1 cellular context compared by ENCODE assay signal in the genomic region with DNA sequence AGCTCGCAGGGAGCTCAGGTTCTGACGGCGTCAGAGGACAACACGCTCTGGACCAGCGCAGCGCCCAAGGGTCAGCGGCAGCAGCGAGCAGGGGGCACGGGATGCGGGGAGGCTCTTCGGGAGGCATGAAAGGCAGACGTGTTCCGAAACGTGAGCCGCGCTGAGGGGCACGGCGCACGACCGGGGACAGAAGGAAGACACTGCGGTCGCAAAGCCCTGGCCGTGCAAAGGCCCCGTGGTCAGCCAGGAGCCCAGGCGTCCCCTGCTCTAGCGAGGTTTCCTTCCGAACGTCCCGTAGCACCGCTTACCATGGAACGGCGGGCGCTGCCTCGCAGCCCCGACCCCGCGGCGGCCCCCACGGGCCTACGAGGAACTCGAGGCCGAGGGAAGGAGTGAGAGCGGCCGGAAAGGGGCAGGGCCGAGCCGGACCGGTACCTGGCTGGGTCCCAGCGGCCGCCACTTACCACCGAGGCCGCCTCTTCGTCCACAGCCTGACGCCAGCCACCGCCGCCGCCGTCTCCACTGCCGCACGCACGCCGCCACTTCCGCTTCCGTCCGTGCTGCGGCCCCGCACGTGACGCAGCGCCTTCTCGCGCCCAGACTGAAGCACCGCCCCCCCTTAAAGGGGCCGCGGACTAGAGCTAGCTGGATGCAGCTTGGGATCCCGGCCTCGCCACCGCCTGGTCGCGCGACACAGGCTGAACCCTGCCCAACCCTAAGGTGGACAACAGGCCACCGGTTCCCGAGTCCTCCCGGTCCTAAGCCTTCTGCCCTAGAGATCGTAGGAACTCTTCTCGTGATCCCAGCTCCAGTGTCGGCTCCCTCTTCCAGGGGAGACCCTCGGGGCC.
TF ChIP-seq lines count a peak whose summit lies in the region.

No MANE protein-coding gene starts in this region.

TF ChIP-seq in HepG2, 621 proteins besides CTCF, POLR2A, EP300 and RAD21 (continued from another document and continues in another):
- TF ChIP-seq, protein P1, sequence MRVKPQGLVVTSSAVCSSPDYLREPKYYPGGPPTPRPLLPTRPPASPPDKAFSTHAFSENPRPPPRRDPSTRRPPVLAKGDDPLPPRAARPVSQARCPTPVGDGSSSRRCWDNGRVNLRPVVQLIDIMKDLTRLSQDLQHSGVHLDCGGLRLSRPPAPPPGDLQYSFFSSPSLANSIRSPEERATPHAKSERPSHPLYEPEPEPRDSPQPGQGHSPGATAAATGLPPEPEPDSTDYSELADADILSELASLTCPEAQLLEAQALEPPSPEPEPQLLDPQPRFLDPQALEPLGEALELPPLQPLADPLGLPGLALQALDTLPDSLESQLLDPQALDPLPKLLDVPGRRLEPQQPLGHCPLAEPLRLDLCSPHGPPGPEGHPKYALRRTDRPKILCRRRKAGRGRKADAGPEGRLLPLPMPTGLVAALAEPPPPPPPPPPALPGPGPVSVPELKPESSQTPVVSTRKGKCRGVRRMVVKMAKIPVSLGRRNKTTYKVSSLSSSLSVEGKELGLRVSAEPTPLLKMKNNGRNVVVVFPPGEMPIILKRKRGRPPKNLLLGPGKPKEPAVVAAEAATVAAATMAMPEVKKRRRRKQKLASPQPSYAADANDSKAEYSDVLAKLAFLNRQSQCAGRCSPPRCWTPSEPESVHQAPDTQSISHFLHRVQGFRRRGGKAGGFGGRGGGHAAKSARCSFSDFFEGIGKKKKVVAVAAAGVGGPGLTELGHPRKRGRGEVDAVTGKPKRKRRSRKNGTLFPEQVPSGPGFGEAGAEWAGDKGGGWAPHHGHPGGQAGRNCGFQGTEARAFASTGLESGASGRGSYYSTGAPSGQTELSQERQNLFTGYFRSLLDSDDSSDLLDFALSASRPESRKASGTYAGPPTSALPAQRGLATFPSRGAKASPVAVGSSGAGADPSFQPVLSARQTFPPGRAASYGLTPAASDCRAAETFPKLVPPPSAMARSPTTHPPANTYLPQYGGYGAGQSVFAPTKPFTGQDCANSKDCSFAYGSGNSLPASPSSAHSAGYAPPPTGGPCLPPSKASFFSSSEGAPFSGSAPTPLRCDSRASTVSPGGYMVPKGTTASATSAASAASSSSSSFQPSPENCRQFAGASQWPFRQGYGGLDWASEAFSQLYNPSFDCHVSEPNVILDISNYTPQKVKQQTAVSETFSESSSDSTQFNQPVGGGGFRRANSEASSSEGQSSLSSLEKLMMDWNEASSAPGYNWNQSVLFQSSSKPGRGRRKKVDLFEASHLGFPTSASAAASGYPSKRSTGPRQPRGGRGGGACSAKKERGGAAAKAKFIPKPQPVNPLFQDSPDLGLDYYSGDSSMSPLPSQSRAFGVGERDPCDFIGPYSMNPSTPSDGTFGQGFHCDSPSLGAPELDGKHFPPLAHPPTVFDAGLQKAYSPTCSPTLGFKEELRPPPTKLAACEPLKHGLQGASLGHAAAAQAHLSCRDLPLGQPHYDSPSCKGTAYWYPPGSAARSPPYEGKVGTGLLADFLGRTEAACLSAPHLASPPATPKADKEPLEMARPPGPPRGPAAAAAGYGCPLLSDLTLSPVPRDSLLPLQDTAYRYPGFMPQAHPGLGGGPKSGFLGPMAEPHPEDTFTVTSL (CRISPR knock-in tag; IDR thresholded peaks at IDR 0.05; ENCODE audit: borderline replicate concordance) = no peak
- TF ChIP-seq, protein P2, sequence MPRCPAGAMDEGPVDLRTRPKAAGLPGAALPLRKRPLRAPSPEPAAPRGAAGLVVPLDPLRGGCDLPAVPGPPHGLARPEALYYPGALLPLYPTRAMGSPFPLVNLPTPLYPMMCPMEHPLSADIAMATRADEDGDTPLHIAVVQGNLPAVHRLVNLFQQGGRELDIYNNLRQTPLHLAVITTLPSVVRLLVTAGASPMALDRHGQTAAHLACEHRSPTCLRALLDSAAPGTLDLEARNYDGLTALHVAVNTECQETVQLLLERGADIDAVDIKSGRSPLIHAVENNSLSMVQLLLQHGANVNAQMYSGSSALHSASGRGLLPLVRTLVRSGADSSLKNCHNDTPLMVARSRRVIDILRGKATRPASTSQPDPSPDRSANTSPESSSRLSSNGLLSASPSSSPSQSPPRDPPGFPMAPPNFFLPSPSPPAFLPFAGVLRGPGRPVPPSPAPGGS (CRISPR knock-in tag; IDR thresholded peaks at IDR 0.05) = peak; percentile 84; the same call in 1 of the 2 replicates
- TF ChIP-seq FOXO1 (CRISPR knock-in tag; IDR thresholded peaks at IDR 0.05) (peak; percentile 70), ZFAT (CRISPR knock-in tag; conservative IDR thresholded peaks at IDR 0.05) (no peak), ESRRA (CRISPR knock-in tag; IDR thresholded peaks at IDR 0.05; ENCODE audit: low read depth) (no peak; the same call in 1 of the 2 replicates), ZNF891 (CRISPR knock-in tag; IDR thresholded peaks at IDR 0.05) (0 out of 2 replicates have a peak, but pooled peaks have one; percentile 68), RXRB (CRISPR knock-in tag; IDR thresholded peaks at IDR 0.05; ENCODE audit: borderline replicate concordance) (peak; percentile 55; the same call in 1 of the 2 replicates), SALL2 (CRISPR knock-in tag; IDR thresholded peaks at IDR 0.05) (no peak; the same call in 1 of the 2 replicates), ZNF879 (CRISPR knock-in tag; IDR thresholded peaks at IDR 0.05) (peak; percentile 79; the same call in 1 of the 2 replicates), ZKSCAN1 (IDR thresholded peaks at IDR 0.05; ENCODE audit: low read length) (no peak), RARG (CRISPR knock-in tag; IDR thresholded peaks at IDR 0.05; ENCODE audit: low read depth) (no peak), NR2F2 (IDR thresholded peaks at IDR 0.05; ENCODE audit: borderline replicate concordance, low read depth) (no peak), NCOA1 (CRISPR knock-in tag; IDR thresholded peaks at IDR 0.05) (no peak), RFX5 (IDR thresholded peaks at IDR 0.05; ENCODE audit: low read depth, low read length) (no peak), ELF3 (CRISPR knock-in tag; IDR thresholded peaks at IDR 0.05) (peak; percentile 95), KDM3A (CRISPR knock-in tag; IDR thresholded peaks at IDR 0.05; ENCODE audit: low read depth) (peak; percentile 62; the same call in 1 of the 2 replicates), FOXA3 (CRISPR knock-in tag; IDR thresholded peaks at IDR 0.05) (peak; percentile 66), ZNF138 (CRISPR knock-in tag; IDR thresholded peaks at IDR 0.05; ENCODE audit: low read depth) (no peak), SMC3 (IDR thresholded peaks at IDR 0.05; ENCODE audit: low read length) (no peak), ISL2 (CRISPR knock-in tag; IDR thresholded peaks at IDR 0.05) (peak; percentile 64)
- TF ChIP-seq, protein P3, sequence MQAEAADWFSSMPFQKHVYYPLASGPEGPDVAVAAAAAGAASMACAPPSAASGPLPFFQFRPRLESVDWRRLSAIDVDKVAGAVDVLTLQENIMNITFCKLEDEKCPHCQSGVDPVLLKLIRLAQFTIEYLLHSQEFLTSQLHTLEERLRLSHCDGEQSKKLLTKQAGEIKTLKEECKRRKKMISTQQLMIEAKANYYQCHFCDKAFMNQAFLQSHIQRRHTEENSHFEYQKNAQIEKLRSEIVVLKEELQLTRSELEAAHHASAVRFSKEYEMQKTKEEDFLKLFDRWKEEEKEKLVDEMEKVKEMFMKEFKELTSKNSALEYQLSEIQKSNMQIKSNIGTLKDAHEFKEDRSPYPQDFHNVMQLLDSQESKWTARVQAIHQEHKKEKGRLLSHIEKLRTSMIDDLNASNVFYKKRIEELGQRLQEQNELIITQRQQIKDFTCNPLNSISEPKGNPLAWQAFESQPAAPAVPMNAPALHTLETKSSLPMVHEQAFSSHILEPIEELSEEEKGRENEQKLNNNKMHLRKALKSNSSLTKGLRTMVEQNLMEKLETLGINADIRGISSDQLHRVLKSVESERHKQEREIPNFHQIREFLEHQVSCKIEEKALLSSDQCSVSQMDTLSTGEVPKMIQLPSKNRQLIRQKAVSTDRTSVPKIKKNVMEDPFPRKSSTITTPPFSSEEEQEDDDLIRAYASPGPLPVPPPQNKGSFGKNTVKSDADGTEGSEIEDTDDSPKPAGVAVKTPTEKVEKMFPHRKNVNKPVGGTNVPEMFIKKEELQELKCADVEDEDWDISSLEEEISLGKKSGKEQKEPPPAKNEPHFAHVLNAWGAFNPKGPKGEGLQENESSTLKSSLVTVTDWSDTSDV (CRISPR knock-in tag; IDR thresholded peaks at IDR 0.05) = no peak; the same call in 1 of the 2 replicates
- TF ChIP-seq, protein P4, sequence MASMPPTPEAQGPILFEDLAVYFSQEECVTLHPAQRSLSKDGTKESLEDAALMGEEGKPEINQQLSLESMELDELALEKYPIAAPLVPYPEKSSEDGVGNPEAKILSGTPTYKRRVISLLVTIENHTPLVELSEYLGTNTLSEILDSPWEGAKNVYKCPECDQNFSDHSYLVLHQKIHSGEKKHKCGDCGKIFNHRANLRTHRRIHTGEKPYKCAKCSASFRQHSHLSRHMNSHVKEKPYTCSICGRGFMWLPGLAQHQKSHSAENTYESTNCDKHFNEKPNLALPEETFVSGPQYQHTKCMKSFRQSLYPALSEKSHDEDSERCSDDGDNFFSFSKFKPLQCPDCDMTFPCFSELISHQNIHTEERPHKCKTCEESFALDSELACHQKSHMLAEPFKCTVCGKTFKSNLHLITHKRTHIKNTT (CRISPR knock-in tag; IDR thresholded peaks at IDR 0.05) = no peak
- TF ChIP-seq, protein P5, sequence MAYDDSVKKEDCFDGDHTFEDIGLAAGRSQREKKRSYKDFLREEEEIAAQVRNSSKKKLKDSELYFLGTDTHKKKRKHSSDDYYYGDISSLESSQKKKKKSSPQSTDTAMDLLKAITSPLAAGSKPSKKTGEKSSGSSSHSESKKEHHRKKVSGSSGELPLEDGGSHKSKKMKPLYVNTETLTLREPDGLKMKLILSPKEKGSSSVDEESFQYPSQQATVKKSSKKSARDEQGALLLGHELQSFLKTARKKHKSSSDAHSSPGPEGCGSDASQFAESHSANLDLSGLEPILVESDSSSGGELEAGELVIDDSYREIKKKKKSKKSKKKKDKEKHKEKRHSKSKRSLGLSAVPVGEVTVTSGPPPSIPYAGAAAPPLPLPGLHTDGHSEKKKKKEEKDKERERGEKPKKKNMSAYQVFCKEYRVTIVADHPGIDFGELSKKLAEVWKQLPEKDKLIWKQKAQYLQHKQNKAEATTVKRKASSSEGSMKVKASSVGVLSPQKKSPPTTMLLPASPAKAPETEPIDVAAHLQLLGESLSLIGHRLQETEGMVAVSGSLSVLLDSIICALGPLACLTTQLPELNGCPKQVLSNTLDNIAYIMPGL (CRISPR knock-in tag; IDR thresholded peaks at IDR 0.05; ENCODE audit: borderline replicate concordance in 1 of 2, low read depth in 1 of 2) = peak; percentile 65 to 84
- TF ChIP-seq, protein P6, sequence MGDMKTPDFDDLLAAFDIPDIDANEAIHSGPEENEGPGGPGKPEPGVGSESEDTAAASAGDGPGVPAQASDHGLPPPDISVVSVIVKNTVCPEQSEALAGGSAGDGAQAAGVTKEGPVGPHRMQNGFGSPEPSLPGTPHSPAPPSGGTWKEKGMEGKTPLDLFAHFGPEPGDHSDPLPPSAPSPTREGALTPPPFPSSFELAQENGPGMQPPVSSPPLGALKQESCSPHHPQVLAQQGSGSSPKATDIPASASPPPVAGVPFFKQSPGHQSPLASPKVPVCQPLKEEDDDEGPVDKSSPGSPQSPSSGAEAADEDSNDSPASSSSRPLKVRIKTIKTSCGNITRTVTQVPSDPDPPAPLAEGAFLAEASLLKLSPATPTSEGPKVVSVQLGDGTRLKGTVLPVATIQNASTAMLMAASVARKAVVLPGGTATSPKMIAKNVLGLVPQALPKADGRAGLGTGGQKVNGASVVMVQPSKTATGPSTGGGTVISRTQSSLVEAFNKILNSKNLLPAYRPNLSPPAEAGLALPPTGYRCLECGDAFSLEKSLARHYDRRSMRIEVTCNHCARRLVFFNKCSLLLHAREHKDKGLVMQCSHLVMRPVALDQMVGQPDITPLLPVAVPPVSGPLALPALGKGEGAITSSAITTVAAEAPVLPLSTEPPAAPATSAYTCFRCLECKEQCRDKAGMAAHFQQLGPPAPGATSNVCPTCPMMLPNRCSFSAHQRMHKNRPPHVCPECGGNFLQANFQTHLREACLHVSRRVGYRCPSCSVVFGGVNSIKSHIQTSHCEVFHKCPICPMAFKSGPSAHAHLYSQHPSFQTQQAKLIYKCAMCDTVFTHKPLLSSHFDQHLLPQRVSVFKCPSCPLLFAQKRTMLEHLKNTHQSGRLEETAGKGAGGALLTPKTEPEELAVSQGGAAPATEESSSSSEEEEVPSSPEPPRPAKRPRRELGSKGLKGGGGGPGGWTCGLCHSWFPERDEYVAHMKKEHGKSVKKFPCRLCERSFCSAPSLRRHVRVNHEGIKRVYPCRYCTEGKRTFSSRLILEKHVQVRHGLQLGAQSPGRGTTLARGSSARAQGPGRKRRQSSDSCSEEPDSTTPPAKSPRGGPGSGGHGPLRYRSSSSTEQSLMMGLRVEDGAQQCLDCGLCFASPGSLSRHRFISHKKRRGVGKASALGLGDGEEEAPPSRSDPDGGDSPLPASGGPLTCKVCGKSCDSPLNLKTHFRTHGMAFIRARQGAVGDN (CRISPR knock-in tag; IDR thresholded peaks at IDR 0.05) = peak; percentile 96
- TF ChIP-seq, protein P7, sequence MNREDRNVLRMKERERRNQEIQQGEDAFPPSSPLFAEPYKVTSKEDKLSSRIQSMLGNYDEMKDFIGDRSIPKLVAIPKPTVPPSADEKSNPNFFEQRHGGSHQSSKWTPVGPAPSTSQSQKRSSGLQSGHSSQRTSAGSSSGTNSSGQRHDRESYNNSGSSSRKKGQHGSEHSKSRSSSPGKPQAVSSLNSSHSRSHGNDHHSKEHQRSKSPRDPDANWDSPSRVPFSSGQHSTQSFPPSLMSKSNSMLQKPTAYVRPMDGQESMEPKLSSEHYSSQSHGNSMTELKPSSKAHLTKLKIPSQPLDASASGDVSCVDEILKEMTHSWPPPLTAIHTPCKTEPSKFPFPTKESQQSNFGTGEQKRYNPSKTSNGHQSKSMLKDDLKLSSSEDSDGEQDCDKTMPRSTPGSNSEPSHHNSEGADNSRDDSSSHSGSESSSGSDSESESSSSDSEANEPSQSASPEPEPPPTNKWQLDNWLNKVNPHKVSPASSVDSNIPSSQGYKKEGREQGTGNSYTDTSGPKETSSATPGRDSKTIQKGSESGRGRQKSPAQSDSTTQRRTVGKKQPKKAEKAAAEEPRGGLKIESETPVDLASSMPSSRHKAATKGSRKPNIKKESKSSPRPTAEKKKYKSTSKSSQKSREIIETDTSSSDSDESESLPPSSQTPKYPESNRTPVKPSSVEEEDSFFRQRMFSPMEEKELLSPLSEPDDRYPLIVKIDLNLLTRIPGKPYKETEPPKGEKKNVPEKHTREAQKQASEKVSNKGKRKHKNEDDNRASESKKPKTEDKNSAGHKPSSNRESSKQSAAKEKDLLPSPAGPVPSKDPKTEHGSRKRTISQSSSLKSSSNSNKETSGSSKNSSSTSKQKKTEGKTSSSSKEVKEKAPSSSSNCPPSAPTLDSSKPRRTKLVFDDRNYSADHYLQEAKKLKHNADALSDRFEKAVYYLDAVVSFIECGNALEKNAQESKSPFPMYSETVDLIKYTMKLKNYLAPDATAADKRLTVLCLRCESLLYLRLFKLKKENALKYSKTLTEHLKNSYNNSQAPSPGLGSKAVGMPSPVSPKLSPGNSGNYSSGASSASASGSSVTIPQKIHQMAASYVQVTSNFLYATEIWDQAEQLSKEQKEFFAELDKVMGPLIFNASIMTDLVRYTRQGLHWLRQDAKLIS (CRISPR knock-in tag; IDR thresholded peaks at IDR 0.05) = no peak; the same call in 1 of the 2 replicates
